In genomic region chrX:11480626-11481025, GRCh38 we compare ENCODE assay signal across 19 cellular contexts.
A peak's percentile ranks its signal among the peaks of the same experiment; 100 is the strongest.
DNase-seq lines count a peak whose midpoint lies in the region; ATAC-seq and TF ChIP-seq lines count a peak whose summit lies in the region.
"Had no signal": no experiment of that assay in that cellular context is flagged by ENCODE, and none has a peak within 500 bp of the region (broad histone marks: within the 10 kb centered on the region; RNA-seq: fewer than 3 reads in every experiment).

No MANE protein-coding gene starts in this region.

- peaks cover 6% of the 10 kb centered on the region for H3K9me3 Mint-ChIP-seq in osteocyte (ENCODE audit: unreplicated experiment)
- H3K9me3 Mint-ChIP-seq in activated T-helper 1 cell treated with anti-CD3 and anti-CD28 coated beads, Interleukin-12 subunit alpha, Interleukin-12 subunit beta, Interleukin-2, Interleukin-4 antibody, amounts not matched to agents 30 ng/mL and 10 ng/mL and 1 ng/mL, durations not matched to agents 14 hours and 24 hours and 36 hours = no peaks in the 10 kb centered on the region
- H3K9me3 Mint-ChIP-seq: activated naive CD4-positive, alpha-beta T cell treated with anti-CD3 and anti-CD28 coated beads for 36 hours; activated T-cell treated with anti-CD3 and anti-CD28 coated beads, Interleukin-2, amount 50 U/mL, for 24 hours had no signal

- peak overlapping the region; percentile 70 for H3K27ac Mint-ChIP-seq in osteocyte (ENCODE audit: unreplicated experiment)
- H3K27ac Mint-ChIP-seq in activated T-helper 1 cell treated with anti-CD3 and anti-CD28 coated beads, Interleukin-12 subunit alpha, Interleukin-12 subunit beta, Interleukin-2, Interleukin-4 antibody, amounts not matched to agents 30 ng/mL and 10 ng/mL and 1 ng/mL, durations not matched to agents 14 hours and 24 hours and 36 hours = no peak overlapping the region
- H3K27ac Mint-ChIP-seq: activated CD8-positive, alpha-beta T cell treated with anti-CD3 and anti-CD28 coated beads, Interleukin-2, amount 10 ng/mL, durations not matched to agents 7 days and 5 days; activated naive CD4-positive, alpha-beta T cell treated with anti-CD3 and anti-CD28 coated beads for 36 hours; activated T-cell treated with anti-CD3 and anti-CD28 coated beads, Interleukin-2, amount 50 U/mL, for 24 hours had no signal

- no peaks in the 10 kb centered on the region for H3K27me3 Mint-ChIP-seq in osteocyte (ENCODE audit: unreplicated experiment)
- H3K27me3 Mint-ChIP-seq in activated T-helper 1 cell treated with anti-CD3 and anti-CD28 coated beads, Interleukin-12 subunit alpha, Interleukin-12 subunit beta, Interleukin-2, Interleukin-4 antibody, amounts not matched to agents 30 ng/mL and 10 ng/mL and 1 ng/mL, durations not matched to agents 14 hours and 24 hours and 36 hours (ENCODE audit: insufficient read depth) = peaks cover 2% of the 10 kb centered on the region

- H3K36me3 Mint-ChIP-seq in osteocyte (ENCODE audit: unreplicated experiment) = no peaks in the 10 kb centered on the region
- no peaks in the 10 kb centered on the region for H3K36me3 Mint-ChIP-seq in activated T-helper 1 cell treated with anti-CD3 and anti-CD28 coated beads, Interleukin-12 subunit alpha, Interleukin-12 subunit beta, Interleukin-2, Interleukin-4 antibody, amounts not matched to agents 30 ng/mL and 10 ng/mL and 1 ng/mL, durations not matched to agents 14 hours and 24 hours and 36 hours (ENCODE audit: low read depth)

- no peak for TF ChIP-seq CTCF in osteocyte (IDR thresholded peaks at IDR 0.05)

- DNase-seq in NCI-H2107 treated with DMSO at 0.1 percent for 48 hours (lab: John Stamatoyannopoulos, UW; ENCODE audit: unreplicated experiment) (peak; percentile 92), NCI-H2107 (lab: John Stamatoyannopoulos, UW) (no peak), OCI-M1 (lab: John Stamatoyannopoulos, UW) (peak; percentile 48), dermis blood vessel endothelial cell (peak; percentile 31), osteocyte (ENCODE audit: extremely low spot score, unreplicated experiment) (no peak), SHP77 treated with DMSO at 0.1 percent for 48 hours (lab: John Stamatoyannopoulos, UW) (no peak)
- DNase-seq in activated T-helper 1 cell treated with anti-CD3 and anti-CD28 coated beads, Interleukin-12 subunit alpha, Interleukin-12 subunit beta, Interleukin-2, Interleukin-4 antibody, amounts not matched to agents 30 ng/mL and 10 ng/mL and 1 ng/mL, durations not matched to agents 14 hours and 24 hours and 36 hours (ENCODE audit: low spot score) = no peak
- DNase-seq: activated CD8-positive, alpha-beta T cell treated with anti-CD3 and anti-CD28 coated beads, Interleukin-2, amount 10 ng/mL, durations not matched to agents 7 days and 5 days; activated naive CD4-positive, alpha-beta T cell treated with anti-CD3 and anti-CD28 coated beads for 36 hours; activated T-cell treated with anti-CD3 and anti-CD28 coated beads, Interleukin-2, amount 50 U/mL, for 24 hours; anterior cingulate cortex; Caco-2; Karpas-422; NCI-H2227 treated with DMSO at 0.1 percent for 48 hours; retina; RPMI8226 had no signal

- no peak for ATAC-seq in GM21390 (IDR thresholded peaks at IDR 0.05; ENCODE audit: unreplicated experiment)
- ATAC-seq: activated CD4-positive, CD25-positive, alpha-beta regulatory T cell treated with anti-CD3 and anti-CD28 coated beads, Interleukin-2, amount 50 U/mL, for 24 hours; activated CD8-positive, alpha-beta T cell treated with anti-CD3 and anti-CD28 coated beads, Interleukin-2, amount 10 ng/mL, durations not matched to agents 7 days and 5 days; SK-N-SH treated with all-trans-retinoic acid at 6 μM for 48 hours had no signal

- H3K4me3 Mint-ChIP-seq in osteocyte (ENCODE audit: unreplicated experiment) = no peak overlapping the region
- H3K4me3 Mint-ChIP-seq in activated T-helper 1 cell treated with anti-CD3 and anti-CD28 coated beads, Interleukin-12 subunit alpha, Interleukin-12 subunit beta, Interleukin-2, Interleukin-4 antibody, amounts not matched to agents 30 ng/mL and 10 ng/mL and 1 ng/mL, durations not matched to agents 14 hours and 24 hours and 36 hours = no peak overlapping the region
- H3K4me3 Mint-ChIP-seq: activated CD8-positive, alpha-beta T cell treated with anti-CD3 and anti-CD28 coated beads, Interleukin-2, amount 10 ng/mL, durations not matched to agents 7 days and 5 days; activated naive CD4-positive, alpha-beta T cell treated with anti-CD3 and anti-CD28 coated beads for 36 hours; activated T-cell treated with anti-CD3 and anti-CD28 coated beads, Interleukin-2, amount 50 U/mL, for 24 hours had no signal

- peaks cover 49% of the 10 kb centered on the region for H3K4me1 Mint-ChIP-seq in osteocyte (ENCODE audit: unreplicated experiment)
- H3K4me1 Mint-ChIP-seq in activated T-helper 1 cell treated with anti-CD3 and anti-CD28 coated beads, Interleukin-12 subunit alpha, Interleukin-12 subunit beta, Interleukin-2, Interleukin-4 antibody, amounts not matched to agents 30 ng/mL and 10 ng/mL and 1 ng/mL, durations not matched to agents 14 hours and 24 hours and 36 hours (ENCODE audit: low read depth) = no peaks in the 10 kb centered on the region

- intact Hi-C loops in activated T-helper 1 cell treated with anti-CD3 and anti-CD28 coated beads, Interleukin-12 subunit alpha, Interleukin-12 subunit beta, Interleukin-2, Interleukin-4 antibody, amounts not matched to agents 30 ng/mL and 10 ng/mL and 1 ng/mL, durations not matched to agents 14 hours and 24 hours and 36 hours (cut with micrococcal nuclease) = no loop called here

Comparison
In these comparisons a context has a peak if more than half of its experiments do, and no peak if none do; other contexts are left out.
1. DNase-seq: peak in NCI-H2107 treated with DMSO at 0.1 percent for 48 hours (single experiment), OCI-M1 (single experiment) and dermis blood vessel endothelial cell (single experiment); none in NCI-H2107 (single experiment), osteocyte (single experiment), SHP77 treated with DMSO at 0.1 percent for 48 hours (single experiment) and activated T-helper 1 cell treated with anti-CD3 and anti-CD28 coated beads, Interleukin-12 subunit alpha, Interleukin-12 subunit beta, Interleukin-2, Interleukin-4 antibody, amounts not matched to agents 30 ng/mL and 10 ng/mL and 1 ng/mL, durations not matched to agents 14 hours and 24 hours and 36 hours (single experiment).